Comparison of ENCODE assay signal across 10 cellular contexts in the genomic region with DNA sequence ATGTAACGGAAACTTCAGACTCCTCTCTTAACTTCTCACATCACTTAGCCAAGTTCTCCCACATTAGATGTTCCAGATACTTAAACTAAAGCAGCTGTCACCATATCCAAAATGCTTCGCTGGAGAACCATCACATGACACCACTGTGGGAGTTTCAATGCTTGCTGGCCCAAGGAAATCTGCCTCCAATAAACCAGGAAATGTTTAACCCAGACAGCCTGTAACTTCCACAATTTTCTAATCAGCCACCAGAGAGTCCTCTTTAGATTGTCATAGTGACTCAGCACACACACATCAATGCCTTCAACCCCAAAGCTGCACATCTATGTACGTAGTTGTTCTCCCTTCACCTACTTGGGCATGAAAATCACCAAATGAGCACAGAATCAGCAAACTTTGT.
DNase-seq lines count a peak whose midpoint lies in the region; ATAC-seq and TF ChIP-seq lines count a peak whose summit lies in the region.
"Had no signal": no experiment of that assay in that cellular context is flagged by ENCODE, and none has a peak within 500 bp of the region (broad histone marks: within the 10 kb centered on the region; RNA-seq: fewer than 3 reads in every experiment).

No MANE protein-coding gene starts in this region.

- H3F3A ChIP-seq in PC-3 (ENCODE audit: low read length, unreplicated experiment), result peaks cover 16% of the 10 kb centered on the region

- DNase-seq in DMS53 (lab: John Stamatoyannopoulos, UW) (peak; percentile 64), PC-3 (peak; percentile 87), fibroblast of gingiva (ENCODE audit: low read depth) (peak; percentile 99), renal cortical epithelial cell (ENCODE audit: low read depth) (peak; percentile 93)
- DNase-seq: activated CD4-positive, alpha-beta T cell treated with anti-CD3 and anti-CD28 coated beads for 48 hours; NCI-H187 treated with DMSO at 0.1 percent for 48 hours had no signal

- peak overlapping the region; percentile 83 for H3K9ac ChIP-seq in PC-3 (ENCODE audit: low read length)

- peaks cover 29% of the 10 kb centered on the region for H3K36me3 ChIP-seq in PC-3 (ENCODE audit: low read depth, low read length)

- peak; percentile 62 for ATAC-seq in PC-3
- no peak for ATAC-seq in GM21360 (IDR thresholded peaks at IDR 0.05; ENCODE audit: unreplicated experiment)
- no peak for ATAC-seq in HG03280 (IDR thresholded peaks at IDR 0.05; ENCODE audit: unreplicated experiment)
- no peak for ATAC-seq in HG02610 (IDR thresholded peaks at IDR 0.05; ENCODE audit: unreplicated experiment)
- ATAC-seq in HG02678 (IDR thresholded peaks at IDR 0.05; ENCODE audit: unreplicated experiment), result no peak

- no peaks in the 10 kb centered on the region for H4K20me1 ChIP-seq in PC-3 (ENCODE audit: low read length)

- H3K9me3 ChIP-seq in PC-3 (ENCODE audit: low read length), result no peaks in the 10 kb centered on the region

- POLR2A ChIA-PET in PC-3 (lab: Charles Lee; ENCODE audit: unreplicated experiment), result no interaction called here

- H2AFZ ChIP-seq in PC-3 (ENCODE audit: low read length), result no peak overlapping the region

- H3K27ac ChIP-seq in PC-3 (ENCODE audit: low read length), result peak overlapping the region; percentile 97

- intact Hi-C loops in PC-3 (cut with micrococcal nuclease), result loop anchor here (5.0 kb wide), 1 partner anchor 277 kb away; no protein-coding TSS in a partner anchor

- peak overlapping the region; percentile 78 for H3K4me2 ChIP-seq in PC-3 (ENCODE audit: low read length)

- H3K79me2 ChIP-seq in PC-3 (ENCODE audit: low read length), result peaks cover 86% of the 10 kb centered on the region

- H3K9me2 ChIP-seq in PC-3 (replicated peaks; ENCODE audit: low read length), result no peaks in the 10 kb centered on the region

- H3K4me3 ChIP-seq in PC-3 (ENCODE audit: low read length), result no peak overlapping the region

- BruUV-seq in PC-3 (replicated peaks; lab: Mats Ljungman, UMichigan), result no TSS peak

- CTCF ChIA-PET in PC-3 (lab: Charles Lee), result no interaction called here

- H3K27me3 ChIP-seq in PC-3 (ENCODE audit: low read length), result no peaks in the 10 kb centered on the region

- peaks cover 87% of the 10 kb centered on the region for H3K4me1 ChIP-seq in PC-3 (ENCODE audit: insufficient read depth, low read length)

- TF ChIP-seq CTCF in PC-3 (conservative IDR thresholded peaks at IDR 0.05; ENCODE audit: low read depth, low read length), result no peak
